Comparison of ENCODE assay signal across 29 cellular contexts in the genomic region with DNA sequence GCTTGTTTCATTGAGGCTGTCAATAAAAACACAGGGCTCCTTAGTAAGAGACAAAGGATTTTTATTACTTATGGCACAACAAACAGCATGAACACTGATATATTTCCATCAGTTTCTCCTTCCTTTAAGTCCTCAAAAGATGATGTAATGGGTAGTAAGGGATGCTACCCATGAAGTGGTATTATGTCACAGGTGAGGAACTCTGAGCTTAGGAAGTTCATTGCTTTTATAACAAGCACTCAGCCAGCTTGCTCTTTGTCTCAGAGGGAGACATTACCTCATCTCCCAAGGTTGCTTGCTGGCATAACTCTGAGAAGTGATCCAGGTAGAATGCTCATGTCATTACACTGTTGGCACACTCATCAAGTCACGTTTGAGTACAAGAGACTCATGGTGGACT.
"Had no signal": no experiment of that assay in that cellular context is flagged by ENCODE, and none has a peak within 500 bp of the region (broad histone marks: within the 10 kb centered on the region; RNA-seq: fewer than 3 reads in every experiment).

No MANE protein-coding gene starts in this region.

- DNase-seq: activated CD4-positive, alpha-beta memory T cell treated with anti-CD3 and anti-CD28 coated beads, Interleukin-2, amount 10 ng/mL, durations not matched to agents 7 days and 5 days; activated CD4-positive, alpha-beta T cell treated with anti-CD3 and anti-CD28 coated beads for 1 hour; activated CD4-positive, alpha-beta T cell treated with anti-CD3 and anti-CD28 coated beads for 36 hours; activated CD4-positive, alpha-beta T cell treated with anti-CD3 and anti-CD28 coated beads for 48 hours; activated CD4-positive, alpha-beta T cell treated with anti-CD3 and anti-CD28 coated beads, Interleukin-2, amount 10 ng/mL, durations not matched to agents 7 days and 5 days; activated CD4-positive, alpha-beta T cell treated with anti-CD3 and anti-CD28 coated beads, Interleukin-2, amount 50 U/mL, for 48 hours; activated CD4-positive, CD25-positive, alpha-beta regulatory T cell; activated CD8-positive, alpha-beta memory T cell treated with anti-CD3 and anti-CD28 coated beads for 24 hours; activated CD8-positive, alpha-beta memory T cell treated with anti-CD3 and anti-CD28 coated beads, Interleukin-2, amount 10 ng/mL, durations not matched to agents 7 days and 5 days; activated CD8-positive, alpha-beta memory T cell treated with anti-CD3 and anti-CD28 coated beads, Interleukin-2, amount 50 U/mL, for 48 hours; activated CD8-positive, alpha-beta T cell treated with anti-CD3 and anti-CD28 coated beads, Interleukin-2, amount 10 ng/mL, durations not matched to agents 7 days and 5 days; activated effector memory CD4-positive, alpha-beta T cell treated with Interleukin-2 at 50 U/mL for 16 hours; activated gamma-delta T cell; activated naive CD4-positive, alpha-beta T cell treated with anti-CD3 and anti-CD28 coated beads, Interleukin-2, amount 10 ng/mL, durations not matched to agents 7 days and 5 days; activated naive CD4-positive, alpha-beta T cell treated with Interleukin-2 at 50 U/mL for 16 hours; activated T-cell treated with anti-CD3 and anti-CD28 coated beads, Interleukin-2, amount 50 U/mL, for 24 hours; activated T-cell treated with anti-CD3 and anti-CD28 coated beads, Interleukin-2, amount 50 U/mL, for 48 hours; adrenal gland; amniotic stem cell; aorta; body of pancreas; brain microvascular endothelial cell; central memory CD4-positive, alpha-beta T cell; T-helper 2 cell; T-helper 9 cell; WERI-Rb-1 had no signal

- H3K27ac ChIP-seq: adrenal gland, body of pancreas, brain microvascular endothelial cell, breast epithelium, WERI-Rb-1 had no signal

- H3K4me1 ChIP-seq: adrenal gland, body of pancreas, breast epithelium had no signal

- H3K4me3 ChIP-seq: adrenal gland, body of pancreas, breast epithelium had no signal

- ATAC-seq: activated CD4-positive, alpha-beta T cell treated with anti-CD3 and anti-CD28 coated beads for 36 hours; activated CD4-positive, CD25-positive, alpha-beta regulatory T cell treated with anti-CD3 and anti-CD28 coated beads, Interleukin-2, amount 50 U/mL, for 24 hours; activated CD8-positive, alpha-beta memory T cell treated with anti-CD3 and anti-CD28 coated beads, Interleukin-2, amount 10 ng/mL, durations not matched to agents 7 days and 5 days; activated CD8-positive, alpha-beta T cell treated with anti-CD3 and anti-CD28 coated beads, Interleukin-2, amount 10 ng/mL, durations not matched to agents 7 days and 5 days; body of pancreas; WTC11 had no signal

- H3K9me3 ChIP-seq: adrenal gland, breast epithelium had no signal

- H3K36me3 ChIP-seq: adrenal gland, brain microvascular endothelial cell, breast epithelium, WERI-Rb-1 had no signal

- H3K27me3 ChIP-seq: adrenal gland, body of pancreas, brain microvascular endothelial cell, breast epithelium had no signal
